In genomic region chr10:60508037-60508436, GRCh38 we compare ENCODE assay signal across 23 cellular contexts.
DNase-seq lines count a peak whose midpoint lies in the region; ATAC-seq, FAIRE-seq and TF ChIP-seq lines count a peak whose summit lies in the region.
"Had no signal": no experiment of that assay in that cellular context is flagged by ENCODE, and none has a peak within 500 bp of the region (broad histone marks: within the 10 kb centered on the region; RNA-seq: fewer than 3 reads in every experiment).

No MANE protein-coding gene starts in this region.

- H3K27me3 Mint-ChIP-seq in activated CD4-positive, alpha-beta T cell treated with anti-CD3 and anti-CD28 coated beads, Interleukin-2, amount 10 ng/mL, durations not matched to agents 7 days and 5 days = no peaks in the 10 kb centered on the region

- TF ChIP-seq POLR2A in erythroblast (IDR thresholded peaks at IDR 0.05; ENCODE audit: low read length) = no peak

- H3K9me3 ChIP-seq in pancreas = no peaks in the 10 kb centered on the region
- H3K9me3 ChIP-seq: BE2C, Caco-2 had no signal

- TF ChIP-seq CTCF in pancreas (IDR thresholded peaks at IDR 0.05) = no peak

- H3K36me3 ChIP-seq in pancreas = no peaks in the 10 kb centered on the region
- H3K36me3 ChIP-seq: BE2C had no signal

- ATAC-seq in Right ventricle myocardium inferior = peak; percentile 57
- ATAC-seq in left cardiac atrium = no peak
- no peak for ATAC-seq in pancreas
- ATAC-seq: GM23338, HCT116 had no signal

- H3K27ac ChIP-seq in layer of hippocampus (ENCODE audit: low read depth, low read length) (peak overlapping the region; percentile 84), temporal lobe (ENCODE audit: low read depth, low read length) (peak overlapping the region; percentile 90), pancreas (no peak overlapping the region)
- H3K27ac ChIP-seq: 22Rv1, HL-60 had no signal

- intact Hi-C loops in Right ventricle myocardium inferior (cut with DNase I) (no loop called here), left cardiac atrium (cut with DNase I) (no loop called here), pancreas (cut with DNase I) (no loop called here)

- 97 to 99% methylated on average over 3 of the region's 3 CpGs for WGBS in pancreas, 2 donors

- CTCF ChIA-PET in activated CD4-positive, alpha-beta T cell treated with anti-CD3 and anti-CD28 coated beads, Interleukin-2, amount 10 ng/mL, durations not matched to agents 7 days and 5 days (lab: Charles Lee) = interaction anchor here (1.0 to 1.6 kb wide), 2 partner anchors 10 to 139 kb away, joined by 3 read pairs; no protein-coding TSS in a partner anchor

- H3K4me1 Mint-ChIP-seq in activated CD4-positive, alpha-beta T cell treated with anti-CD3 and anti-CD28 coated beads, Interleukin-2, amount 10 ng/mL, durations not matched to agents 7 days and 5 days = no peaks in the 10 kb centered on the region
- H3K4me1 Mint-ChIP-seq: CD4-positive, CD25-positive, alpha-beta regulatory T cell had no signal

- H3K27me3 ChIP-seq in layer of hippocampus (ENCODE audit: control insufficient read depth, insufficient read depth, low read length) = no peaks in the 10 kb centered on the region
- H3K27me3 ChIP-seq in pancreas = no peaks in the 10 kb centered on the region
- H3K27me3 ChIP-seq: BE2C had no signal

- no peak overlapping the region for H3K4me3 Mint-ChIP-seq in activated CD4-positive, alpha-beta T cell treated with anti-CD3 and anti-CD28 coated beads, Interleukin-2, amount 10 ng/mL, durations not matched to agents 7 days and 5 days
- H3K4me3 Mint-ChIP-seq: CD4-positive, CD25-positive, alpha-beta regulatory T cell; GM23338 had no signal

- H3K9me3 Mint-ChIP-seq in activated CD4-positive, alpha-beta T cell treated with anti-CD3 and anti-CD28 coated beads, Interleukin-2, amount 10 ng/mL, durations not matched to agents 7 days and 5 days = no peaks in the 10 kb centered on the region
- H3K9me3 Mint-ChIP-seq: GM23338 had no signal

- H3K4me1 ChIP-seq in pancreas = peaks cover 7 to 9% (median 7%) of the 10 kb centered on the region in 3 donors
- H3K4me1 ChIP-seq: BE2C, Caco-2 had no signal

- no peak overlapping the region for H3K27ac Mint-ChIP-seq in activated CD4-positive, alpha-beta T cell treated with anti-CD3 and anti-CD28 coated beads, Interleukin-2, amount 10 ng/mL, durations not matched to agents 7 days and 5 days
- H3K27ac Mint-ChIP-seq: CD4-positive, CD25-positive, alpha-beta regulatory T cell; GM23338 had no signal

- peaks cover 5% of the 10 kb centered on the region for H3K36me3 Mint-ChIP-seq in activated CD4-positive, alpha-beta T cell treated with anti-CD3 and anti-CD28 coated beads, Interleukin-2, amount 10 ng/mL, durations not matched to agents 7 days and 5 days (ENCODE audit: low read depth)
- H3K36me3 Mint-ChIP-seq: CD4-positive, CD25-positive, alpha-beta regulatory T cell had no signal

- no peak overlapping the region for H3K4me3 ChIP-seq in pancreas
- H3K4me3 ChIP-seq: GM23338 had no signal

- FAIRE-seq in endometrium (lab: Jason Lieb, UNC) (peak; percentile 21), pancreas (lab: Jason Lieb, UNC) (no peak)

- no peak for DNase-seq in Right ventricle myocardium inferior (ENCODE audit: missing footprints)
- DNase-seq in left cardiac atrium = no peak
- DNase-seq in erythroblast (lab: John Stamatoyannopoulos, UW) = no peak
- DNase-seq in pancreas = no peak
- no peak for DNase-seq in activated CD4-positive, alpha-beta T cell treated with anti-CD3 and anti-CD28 coated beads, Interleukin-2, amount 10 ng/mL, durations not matched to agents 7 days and 5 days
- DNase-seq: BE2C; Caco-2; CD4-positive, CD25-positive, alpha-beta regulatory T cell; DMS153; GDM1; NCI-H1417 treated with DMSO at 0.1 percent for 48 hours; NCI-H187 treated with DMSO at 0.1 percent for 48 hours; NCI-H226; NCI-H524; PC-3; RPMI8226 had no signal

- POLR2A ChIA-PET in activated CD4-positive, alpha-beta T cell treated with anti-CD3 and anti-CD28 coated beads, Interleukin-2, amount 10 ng/mL, durations not matched to agents 7 days and 5 days (lab: Charles Lee) = no interaction called here

Comparison
In these comparisons a context has a peak if more than half of its experiments do, and no peak if none do; other contexts are left out.
1. H3K27ac ChIP-seq: peak in layer of hippocampus (single experiment) and temporal lobe (single experiment); none in pancreas (0 of 4).